Comparison of ENCODE assay signal across 15 cellular contexts in the genomic region with DNA sequence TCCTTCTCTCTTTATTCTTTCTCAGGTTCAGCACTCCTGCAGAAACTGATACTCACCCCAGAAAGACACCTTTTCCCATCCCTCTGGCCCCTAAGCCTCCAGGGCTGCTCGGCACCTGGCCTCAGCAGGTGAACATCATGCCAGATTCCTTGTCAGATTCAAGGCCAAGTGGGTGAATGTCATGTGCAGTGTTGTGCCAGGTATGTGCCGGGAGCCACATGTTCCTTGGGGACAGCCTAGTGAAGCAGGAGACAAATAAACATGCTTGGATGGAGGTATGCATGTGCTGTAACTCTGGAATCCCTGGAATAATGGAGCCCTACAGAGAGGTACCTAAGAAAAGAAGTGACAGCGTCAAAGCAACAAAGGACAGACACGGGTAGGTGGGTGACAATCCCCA. TPM values are rescaled to one million over a fixed set of nuclear protein-coding genes. Genes with fewer than 3 reads are reported as not detected.
"Had no signal": no experiment of that assay in that cellular context is flagged by ENCODE, and none has a peak within 500 bp of the region (broad histone marks: within the 10 kb centered on the region; RNA-seq: fewer than 3 reads in every experiment).

No MANE protein-coding gene starts in this region.

RNA-seq across cellular contexts. Expression of a gene that starts 1.7 kb away (rescaled TPM):
- total RNA-seq: colonic mucosa; dermis microvascular lymphatic vessel endothelial cell; endodermal cell; esophagus squamous epithelium; glomerular endothelial cell; heart right ventricle; kidney epithelial cell; left cardiac atrium; left ventricle myocardium superior; lung microvascular endothelial cell; mononuclear cell; naive thymus-derived CD4-positive, alpha-beta T cell had no signal

RNA-seq across cellular contexts. Expression of a gene that starts 47.3 kb away (rescaled TPM):
- total RNA-seq: dermis microvascular lymphatic vessel endothelial cell; epithelial cell of proximal tubule; esophagus squamous epithelium; glomerular endothelial cell; heart right ventricle; kidney epithelial cell; left lung; left ventricle myocardium superior; lower lobe of right lung; lung microvascular endothelial cell; mononuclear cell; naive thymus-derived CD4-positive, alpha-beta T cell had no signal

RNA-seq across cellular contexts. Expression of a gene that starts 56.9 kb away (rescaled TPM):
- total RNA-seq: dermis microvascular lymphatic vessel endothelial cell, glomerular endothelial cell, heart right ventricle, lung microvascular endothelial cell had no signal
